15 cellular contexts compared by ENCODE assay signal in the genomic region with DNA sequence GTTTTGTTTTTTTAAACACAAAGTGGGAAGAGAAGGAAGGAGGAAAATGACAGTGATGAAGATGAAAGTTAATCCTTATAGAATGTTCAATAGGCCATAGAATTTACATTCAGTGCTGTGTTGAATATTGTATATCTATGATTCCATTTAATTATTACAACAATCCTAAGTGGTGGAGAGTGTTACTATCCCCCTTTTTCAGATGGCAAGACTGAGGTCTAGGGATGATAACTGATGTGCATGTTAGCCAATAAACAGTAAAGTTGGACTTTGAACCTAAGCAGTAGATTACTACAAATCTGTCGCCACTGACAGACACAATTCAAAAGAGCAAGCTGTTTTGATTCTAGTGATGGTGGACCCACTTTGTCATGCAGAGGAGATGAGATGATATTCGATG.
DNase-seq lines count a peak whose midpoint lies in the region; ATAC-seq, FAIRE-seq and TF ChIP-seq lines count a peak whose summit lies in the region.
"Had no signal": no experiment of that assay in that cellular context is flagged by ENCODE, and none has a peak within 500 bp of the region (broad histone marks: within the 10 kb centered on the region; RNA-seq: fewer than 3 reads in every experiment).

No MANE protein-coding gene starts in this region.

- H3K9ac ChIP-seq in HepG2 (ENCODE audit: insufficient read depth, low read depth, low read length) = no peak overlapping the region
- H3K9ac ChIP-seq: BLaER1 had no signal

- in situ Hi-C loops in HepG2 (cut with HindIII; ENCODE audit: extremely low pct_ligation_motif_present, low pct_unique_long_range_greater_than_20kb) = no loop called here

- no peaks in the 10 kb centered on the region for H3K9me3 ChIP-seq in HepG2 (ENCODE audit: low read length)
- no peaks in the 10 kb centered on the region for H3K9me3 ChIP-seq in right lobe of liver
- no peaks in the 10 kb centered on the region for H3K9me3 ChIP-seq in upper lobe of left lung
- H3K9me3 ChIP-seq: BLaER1, gastrocnemius medialis, tibial nerve had no signal

- intact Hi-C loops in HepG2 (cut with micrococcal nuclease; ENCODE audit: unreplicated experiment) = no loop called here
- intact Hi-C loops in right lobe of liver (cut with DNase I) = no loop called here
- intact Hi-C loops in activated CD4-positive, alpha-beta memory T cell treated with anti-CD3 and anti-CD28 coated beads for 36 hours (cut with micrococcal nuclease) = loop anchor here (2.0 to 10.0 kb wide), 6 partner anchors 29 to 684 kb away; no protein-coding TSS in a partner anchor

- no peaks in the 10 kb centered on the region for H4K20me1 ChIP-seq in HepG2 (ENCODE audit: insufficient read depth, low read length)
- H4K20me1 ChIP-seq: BLaER1 had no signal

- H3K4me1 ChIP-seq in HepG2 (ENCODE audit: insufficient read depth, low read length) (peaks cover 45% of the 10 kb centered on the region), right lobe of liver (no peaks in the 10 kb centered on the region), upper lobe of left lung (peaks cover 29 to 50% (median 38%) of the 10 kb centered on the region in 4 donors)

- H3K27ac ChIP-seq in HepG2 (ENCODE audit: extremely low read length, insufficient read depth, low read length) = no peak overlapping the region
- no peak overlapping the region for H3K27ac ChIP-seq in right lobe of liver
- H3K27ac ChIP-seq in upper lobe of left lung = peak overlapping the region in 2 of 4 donors; percentile 28 to 56
- H3K27ac ChIP-seq: BLaER1 had no signal

- no peak for TF ChIP-seq POLR2A in HepG2 (IDR thresholded peaks at IDR 0.05; ENCODE audit: insufficient read depth in 1 of 2, low read depth in 2 of 2, low read length in 2 of 2)
- no peak for TF ChIP-seq POLR2A in right lobe of liver (IDR thresholded peaks at IDR 0.05)
- TF ChIP-seq POLR2A in upper lobe of left lung (IDR thresholded peaks at IDR 0.05) = no peak

- no peaks in the 10 kb centered on the region for H3K36me3 Mint-ChIP-seq in activated CD4-positive, alpha-beta memory T cell treated with anti-CD3 and anti-CD28 coated beads for 36 hours
- H3K36me3 Mint-ChIP-seq in immature natural killer cell (no peaks in the 10 kb centered on the region), mesothelial cell of epicardium (no peaks in the 10 kb centered on the region)

- POLR2A ChIA-PET in HepG2 (lab: Yijun Ruan, JAX) = no interaction called here
- POLR2A ChIA-PET in activated CD4-positive, alpha-beta memory T cell treated with anti-CD3 and anti-CD28 coated beads for 36 hours (lab: Charles Lee) = no interaction called here

- 79% methylated on average over 2 of the region's 2 CpGs for WGBS in HepG2 (ENCODE audit: low lambda C conversion rate)
- 68% methylated on average over 2 of the region's 2 CpGs for WGBS in right lobe of liver (ENCODE audit: insufficient coverage, low coverage, low lambda C conversion rate, missing lambda C conversion rate)
- WGBS in upper lobe of left lung, 2 donors = 85 to 92% methylated on average over 2 of the region's 2 CpGs

- TF ChIP-seq EP300 in HepG2 (IDR thresholded peaks at IDR 0.05; ENCODE audit: low read depth in 2 of 2, low read length in 2 of 2) = no peak
- TF ChIP-seq EP300 in HepG2 (CRISPR knock-in tag; IDR thresholded peaks at IDR 0.05; ENCODE audit: borderline replicate concordance) = no peak
- no peak for TF ChIP-seq EP300 in upper lobe of left lung (IDR thresholded peaks at IDR 0.05)

- peaks cover 77% of the 10 kb centered on the region for H3K4me1 Mint-ChIP-seq in activated CD4-positive, alpha-beta memory T cell treated with anti-CD3 and anti-CD28 coated beads for 36 hours (ENCODE audit: low read depth)
- H3K4me1 Mint-ChIP-seq in immature natural killer cell (peaks cover 79 to 89% of the 10 kb centered on the region in 2 donors), mesothelial cell of epicardium (peaks cover 11% of the 10 kb centered on the region)

- no peak overlapping the region for H3K4me3 ChIP-seq in HepG2 (replicated peaks in 1 of 3; ENCODE audit: insufficient read depth in 1 of 3, low read depth in 2 of 3, low read length in 3 of 3)
- no peak overlapping the region for H3K4me3 ChIP-seq in right lobe of liver
- no peak overlapping the region for H3K4me3 ChIP-seq in upper lobe of left lung
- H3K4me3 ChIP-seq: BLaER1, gastrocnemius medialis, tibial nerve had no signal

- H2AFZ ChIP-seq in HepG2 (ENCODE audit: low read length) = no peak overlapping the region

- CTCF ChIA-PET in HepG2 (lab: Yijun Ruan, JAX; ENCODE audit: low intra/inter-chr PET ratio, low total read pairs) = no interaction called here
- CTCF ChIA-PET in activated CD4-positive, alpha-beta memory T cell treated with anti-CD3 and anti-CD28 coated beads for 36 hours (lab: Charles Lee) = interaction anchor here (1.0 to 1.7 kb wide), 4 partner anchors 49 to 816 kb away, joined by 3 to 16 read pairs (median 4); a partner anchor contains a TSS

- no TSS peak for BruUV-seq in HepG2 (replicated peaks; lab: Mats Ljungman, UMichigan)

- peak overlapping the region; percentile 73 for H3K27ac Mint-ChIP-seq in activated CD4-positive, alpha-beta memory T cell treated with anti-CD3 and anti-CD28 coated beads for 36 hours
- H3K27ac Mint-ChIP-seq in immature natural killer cell (peak overlapping the region; percentile 94 to 99 (median 98)), mesothelial cell of epicardium (no peak overlapping the region)

- TF ChIP-seq CTCF in HepG2 (CRISPR knock-in tag; IDR thresholded peaks at IDR 0.05) = no peak
- no peak for TF ChIP-seq CTCF in right lobe of liver (IDR thresholded peaks at IDR 0.05)
- no peak for TF ChIP-seq CTCF in upper lobe of left lung (IDR thresholded peaks at IDR 0.05)
- no peak for TF ChIP-seq CTCF in mesothelial cell of epicardium (IDR thresholded peaks at IDR 0.05; ENCODE audit: unreplicated experiment)

- no peaks in the 10 kb centered on the region for H3K27me3 Mint-ChIP-seq in activated CD4-positive, alpha-beta memory T cell treated with anti-CD3 and anti-CD28 coated beads for 36 hours
- H3K27me3 Mint-ChIP-seq in immature natural killer cell (ENCODE audit: low read depth in 3 of 3) = peaks cover 7 to 23% (median 20%) of the 10 kb centered on the region in 3 donors
- H3K27me3 Mint-ChIP-seq in mesothelial cell of epicardium (ENCODE audit: low read depth) = no peaks in the 10 kb centered on the region

- no peaks in the 10 kb centered on the region for H3K27me3 ChIP-seq in HepG2 (ENCODE audit: control insufficient read depth in 1 of 2, insufficient read depth in 2 of 2, low read length in 2 of 2)
- H3K27me3 ChIP-seq in right lobe of liver = no peaks in the 10 kb centered on the region
- H3K27me3 ChIP-seq in upper lobe of left lung = no peaks in the 10 kb centered on the region
- H3K27me3 ChIP-seq: BLaER1, gastrocnemius medialis, tibial nerve had no signal

- H3K9me3 Mint-ChIP-seq in activated CD4-positive, alpha-beta memory T cell treated with anti-CD3 and anti-CD28 coated beads for 36 hours = no peaks in the 10 kb centered on the region
- H3K9me3 Mint-ChIP-seq in immature natural killer cell = no peaks in the 10 kb centered on the region
- H3K9me3 Mint-ChIP-seq in mesothelial cell of epicardium = no peaks in the 10 kb centered on the region

- no peak for FAIRE-seq in HepG2 (lab: Jason Lieb, UNC)

- no peaks in the 10 kb centered on the region for H3K79me2 ChIP-seq in HepG2 (ENCODE audit: insufficient read depth, low read length)

- H3K36me3 ChIP-seq in HepG2 (replicated peaks in 1 of 2; ENCODE audit: control insufficient read depth in 1 of 2, insufficient read depth in 2 of 2, low read length in 2 of 2) (no peaks in the 10 kb centered on the region; a peak in 1 of 5 replicates), right lobe of liver (no peaks in the 10 kb centered on the region), upper lobe of left lung (no peaks in the 10 kb centered on the region)
- H3K36me3 ChIP-seq: BLaER1, gastrocnemius medialis, tibial nerve had no signal

- no peak for TF ChIP-seq RAD21 in HepG2 (CRISPR knock-in tag; IDR thresholded peaks at IDR 0.05)

- DNase-seq in HepG2 (ENCODE audit: low spot score) = no peak
- DNase-seq in right lobe of liver = no peak
- no peak for DNase-seq in activated CD4-positive, alpha-beta memory T cell treated with anti-CD3 and anti-CD28 coated beads for 36 hours
- no peak for DNase-seq in immature natural killer cell
- DNase-seq in upper lobe of left lung = no peak
- no peak for DNase-seq in mesothelial cell of epicardium (ENCODE audit: low spot score in 2 of 2, unreplicated experiment in 2 of 2)
- DNase-seq in NCI-H2029 treated with DMSO at 0.1 percent for 48 hours (lab: John Stamatoyannopoulos, UW) = no peak
- DNase-seq: EL, gastrocnemius medialis, NCI-H1092, NCI-H2227 treated with DMSO at 0.1 percent for 48 hours, OCI-M1 had no signal

- no peak for ATAC-seq in HepG2
- no peak for ATAC-seq in right lobe of liver
- no peak for ATAC-seq in GM21529 (IDR thresholded peaks at IDR 0.05; ENCODE audit: unreplicated experiment)
- ATAC-seq in upper lobe of left lung (ENCODE audit: low FRiP score in 2 of 2) = no peak

- no peak overlapping the region for H3K4me2 ChIP-seq in HepG2 (ENCODE audit: low read depth, low read length)
- H3K4me2 ChIP-seq: BLaER1 had no signal

- no peak overlapping the region for H3K4me3 Mint-ChIP-seq in activated CD4-positive, alpha-beta memory T cell treated with anti-CD3 and anti-CD28 coated beads for 36 hours
- peak overlapping the region; percentile 56 to 72 (median 63) for H3K4me3 Mint-ChIP-seq in immature natural killer cell
- H3K4me3 Mint-ChIP-seq in mesothelial cell of epicardium = no peak overlapping the region

TF ChIP-seq in HepG2, 621 proteins besides CTCF, POLR2A, EP300 and RAD21:
- TF ChIP-seq REXO4 (CRISPR knock-in tag; IDR thresholded peaks at IDR 0.05; ENCODE audit: borderline replicate concordance) (no peak), RCOR2 (CRISPR knock-in tag; IDR thresholded peaks at IDR 0.05) (0 out of 2 replicates have a peak, but pooled peaks have one; percentile 25), KDM1A (CRISPR knock-in tag; IDR thresholded peaks at IDR 0.05) (peak; percentile 81), HNF4A (CRISPR knock-in tag; IDR thresholded peaks at IDR 0.05) (peak; percentile 33; the same call in 1 of the 2 replicates), CHD4 (IDR thresholded peaks at IDR 0.05; ENCODE audit: borderline replicate concordance, low read length) (peak; percentile 63; the same call in 1 of the 2 replicates), ZNF629 (CRISPR knock-in tag; conservative IDR thresholded peaks at IDR 0.05) (peak; percentile 94)

Comparison
In these comparisons a context has a peak if more than half of its experiments do, and no peak if none do; other contexts are left out.
1. H3K4me3 Mint-ChIP-seq: peak in immature natural killer cell (5 of 5); none in activated CD4-positive, alpha-beta memory T cell treated with anti-CD3 and anti-CD28 coated beads for 36 hours (single experiment) and mesothelial cell of epicardium (single experiment).